ENCODE assay signal across 1 cellular context in genomic region chr20:31678389-31679356, GRCh38.
A peak's percentile ranks its signal among the peaks of the same experiment; 100 is the strongest.
TF ChIP-seq lines count a peak whose summit lies in the region.

No MANE protein-coding gene starts in this region.

TF ChIP-seq in HepG2, 621 proteins besides CTCF, POLR2A, EP300 and RAD21 (continued from another document and continues in another):
- TF ChIP-seq GTF3A (CRISPR knock-in tag; conservative IDR thresholded peaks at IDR 0.05), result 0 out of 2 replicates have a peak, but pooled peaks have one; percentile 16
- no peak for TF ChIP-seq PHB2 (IDR thresholded peaks at IDR 0.05; ENCODE audit: partially characterized antibody)
- TF ChIP-seq ZNF460 (CRISPR knock-in tag; IDR thresholded peaks at IDR 0.05; ENCODE audit: borderline replicate concordance), result no peak
- TF ChIP-seq ZNF513 (CRISPR knock-in tag; conservative IDR thresholded peaks at IDR 0.05), result no peak
- no peak for TF ChIP-seq ZSCAN21 (CRISPR knock-in tag; IDR thresholded peaks at IDR 0.05; ENCODE audit: borderline replicate concordance)
- TF ChIP-seq KLF12 (CRISPR knock-in tag; IDR thresholded peaks at IDR 0.05; ENCODE audit: borderline replicate concordance), result no peak
- TF ChIP-seq HOMEZ (CRISPR knock-in tag; IDR thresholded peaks at IDR 0.05; ENCODE audit: low read depth), result no peak
- TF ChIP-seq ZNF704 (CRISPR knock-in tag; IDR thresholded peaks at IDR 0.05; ENCODE audit: borderline replicate concordance), result peak; percentile 93; the same call in 1 of the 2 replicates
- TF ChIP-seq HOXA3 (CRISPR knock-in tag; IDR thresholded peaks at IDR 0.05), result peak; percentile 39; the same call in 1 of the 2 replicates
- no peak for TF ChIP-seq ZHX2 (IDR thresholded peaks at IDR 0.05; ENCODE audit: low read depth)
- TF ChIP-seq ZHX2 (CRISPR knock-in tag; IDR thresholded peaks at IDR 0.05; ENCODE audit: borderline replicate concordance), result no peak
- TF ChIP-seq ZNF484 (CRISPR knock-in tag; IDR thresholded peaks at IDR 0.05; ENCODE audit: borderline replicate concordance, low read depth), result no peak
- no peak for TF ChIP-seq ZNF547 (CRISPR knock-in tag; IDR thresholded peaks at IDR 0.05)
- no peak for TF ChIP-seq NFAT5 (CRISPR knock-in tag; IDR thresholded peaks at IDR 0.05)
- peak; percentile 36; the same call in 1 of the 2 replicates for TF ChIP-seq FOXJ3 (CRISPR knock-in tag; IDR thresholded peaks at IDR 0.05; ENCODE audit: borderline replicate concordance)
- TF ChIP-seq ZNF549 (CRISPR knock-in tag; IDR thresholded peaks at IDR 0.05), result no peak
- TF ChIP-seq CHD2 (IDR thresholded peaks at IDR 0.05; ENCODE audit: low read depth, low read length), result no peak
- no peak for TF ChIP-seq ELF3 (CRISPR knock-in tag; IDR thresholded peaks at IDR 0.05)
- TF ChIP-seq TFAP4 (IDR thresholded peaks at IDR 0.05; ENCODE audit: borderline replicate concordance, low read depth), result no peak
- TF ChIP-seq SKI (IDR thresholded peaks at IDR 0.05; ENCODE audit: partially characterized antibody), result peak; percentile 67
- no peak for TF ChIP-seq ZBTB21 (CRISPR knock-in tag; IDR thresholded peaks at IDR 0.05)
- no peak for TF ChIP-seq ZBTB43 (CRISPR knock-in tag; conservative IDR thresholded peaks at IDR 0.05)
- TF ChIP-seq ZNF770 (CRISPR knock-in tag; IDR thresholded peaks at IDR 0.05), result no peak
- no peak for TF ChIP-seq MAFG (CRISPR knock-in tag; IDR thresholded peaks at IDR 0.05)
